Comparison of ENCODE assay signal across 8 cellular contexts in the genomic region with DNA sequence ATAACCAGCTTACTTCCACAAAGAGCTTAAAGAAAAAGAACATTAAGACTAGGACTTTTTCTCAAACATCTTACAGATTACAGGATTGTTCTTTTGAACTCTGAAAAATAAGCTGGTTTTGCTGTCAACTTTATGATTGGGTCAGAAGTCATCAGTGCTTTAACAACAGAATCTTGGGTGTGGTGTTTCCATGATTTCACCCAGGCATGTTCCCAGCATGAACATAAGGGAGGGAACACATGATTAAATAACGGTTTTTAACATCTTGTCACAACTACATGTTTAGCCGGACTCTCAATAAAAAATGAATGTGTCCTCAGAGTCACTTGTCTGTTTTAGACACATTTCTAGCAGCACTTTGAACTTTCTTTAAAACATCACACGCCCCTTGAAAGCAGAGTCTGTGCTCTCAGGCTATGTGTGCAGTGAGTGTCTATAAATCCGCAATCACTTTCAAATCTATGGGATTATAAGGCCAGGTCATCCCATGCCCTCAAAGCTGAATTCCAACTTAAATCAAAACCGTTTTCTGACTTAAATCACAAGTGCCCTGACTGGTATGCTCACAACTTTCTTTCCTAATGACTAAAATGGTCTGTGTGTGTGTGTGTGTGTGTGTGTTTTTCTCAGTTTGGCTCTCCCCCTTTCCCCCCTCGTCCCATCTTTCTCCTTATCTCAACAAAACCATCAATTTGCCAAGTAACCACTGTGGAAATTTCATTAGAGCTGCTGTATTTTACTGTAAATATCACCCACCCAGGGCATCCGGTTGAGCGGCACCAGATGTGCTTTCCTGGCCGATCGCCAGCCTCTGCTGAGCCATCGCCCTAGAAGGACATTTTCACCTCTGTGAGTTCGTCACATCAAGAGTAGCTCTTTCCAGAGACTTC.
A peak's percentile ranks its signal among the peaks of the same experiment; 100 is the strongest.
DNase-seq lines count a peak whose midpoint lies in the region; ATAC-seq and TF ChIP-seq lines count a peak whose summit lies in the region.

No MANE protein-coding gene starts in this region.

- TF ChIP-seq POLR2A in transverse colon (IDR thresholded peaks at IDR 0.05): no peak

- peak overlapping the region; percentile 75 for H3K27ac Mint-ChIP-seq in mesothelial cell of epicardium

- H3K4me3 ChIP-seq in SJSA1 (no peak overlapping the region), adipocyte (ENCODE audit: low read length) (no peak overlapping the region), transverse colon (no peak overlapping the region)

- peaks cover 16% of the 10 kb centered on the region for H3K4me1 Mint-ChIP-seq in mesothelial cell of epicardium

- TF ChIP-seq EP300 in transverse colon (IDR thresholded peaks at IDR 0.05; ENCODE audit: low read depth): no peak

- H3K4me1 ChIP-seq in SJSA1 (replicated peaks): peaks cover 36% of the 10 kb centered on the region
- H3K4me1 ChIP-seq in adipocyte (ENCODE audit: control insufficient read depth, insufficient read depth, low read length): peaks cover 9% of the 10 kb centered on the region
- peaks cover 0 to 14% (median 9%) of the 10 kb centered on the region in 4 donors for H3K4me1 ChIP-seq in transverse colon

- H3K27me3 Mint-ChIP-seq in mesothelial cell of epicardium (ENCODE audit: low read depth): no peaks in the 10 kb centered on the region

- H3K27me3 ChIP-seq in SJSA1 (replicated peaks): no peaks in the 10 kb centered on the region
- H3K27me3 ChIP-seq in adipocyte (replicated peaks; ENCODE audit: control insufficient read depth, insufficient read depth, low read length): no peaks in the 10 kb centered on the region
- H3K27me3 ChIP-seq in transverse colon: no peaks in the 10 kb centered on the region

- H3K36me3 ChIP-seq in SJSA1: no peaks in the 10 kb centered on the region
- no peaks in the 10 kb centered on the region for H3K36me3 ChIP-seq in adipocyte (ENCODE audit: control insufficient read depth, insufficient read depth, low read length, severe bottlenecking)
- H3K36me3 ChIP-seq in transverse colon: no peaks in the 10 kb centered on the region

- 19 to 20% methylated on average over 10 to 12 of the region's 12 CpGs for WGBS in transverse colon (ENCODE audit: low coverage in 1 of 2), 2 donors

- intact Hi-C loops in transverse colon (cut with DNase I; ENCODE audit: low total_unique reads): no loop called here

- H3K9me3 ChIP-seq in SJSA1 (replicated peaks) (no peaks in the 10 kb centered on the region), adipocyte (ENCODE audit: control insufficient read depth, low read length) (no peaks in the 10 kb centered on the region), transverse colon (no peaks in the 10 kb centered on the region)

- H3K9me3 Mint-ChIP-seq in mesothelial cell of epicardium: no peaks in the 10 kb centered on the region

- in situ Hi-C loops in transverse colon (cut with MboI; ENCODE audit: low pct_ligation_motif_present in 1 of 4, low pct_unique_long_range_greater_than_20kb in 1 of 4, low sequenced_read_pairs in 3 of 4): no loop called here

- ATAC-seq in GM19372 (IDR thresholded peaks at IDR 0.05; ENCODE audit: low read depth, unreplicated experiment) (peak; percentile 77), HG03460 (IDR thresholded peaks at IDR 0.05; ENCODE audit: unreplicated experiment) (peak; percentile 76)

- DNase-seq in AG20443 (ENCODE audit: low spot score) (peak; percentile 72), SJSA1 (ENCODE audit: low read depth in 1 of 2, low spot score in 2 of 2) (peak; percentile 68 to 79), adipocyte (ENCODE audit: low read depth) (peak; percentile 84), mesothelial cell of epicardium (ENCODE audit: low spot score in 2 of 2, unreplicated experiment in 2 of 2) (peak; percentile 40 to 71), transverse colon (peak; percentile 66), kidney glomerular epithelial cell (lab: John Stamatoyannopoulos, UW) (no peak)

- no peak overlapping the region for H3K4me3 Mint-ChIP-seq in mesothelial cell of epicardium

- peak overlapping the region; percentile 27 for H3K27ac ChIP-seq in SJSA1
- H3K27ac ChIP-seq in transverse colon: peak overlapping the region in 3 of 4 donors; percentile 33 to 50 (median 34)

- no peak overlapping the region for H3K9ac ChIP-seq in adipocyte (ENCODE audit: low read length)

- TF ChIP-seq CTCF in mesothelial cell of epicardium (IDR thresholded peaks at IDR 0.05; ENCODE audit: unreplicated experiment): no peak
- TF ChIP-seq CTCF in transverse colon (IDR thresholded peaks at IDR 0.05): no peak

- H3K36me3 Mint-ChIP-seq in mesothelial cell of epicardium: no peaks in the 10 kb centered on the region
